8 cellular contexts compared by ENCODE assay signal in genomic region chr7:106425017-106425719, GRCh38.
DNase-seq lines count a peak whose midpoint lies in the region; ATAC-seq and TF ChIP-seq lines count a peak whose summit lies in the region.

No MANE protein-coding gene starts in this region.

- in situ Hi-C loops in SK-MEL-5 (cut with HindIII; ENCODE audit: low pct_unique_long_range_greater_than_20kb, low sequenced_read_pairs) (no loop called here), astrocyte of the cerebellum (cut with HindIII; ENCODE audit: low sequenced_read_pairs) (no loop called here)

- H3K27ac ChIP-seq in C4-2B = peak overlapping the region; percentile 42

- no peak for TF ChIP-seq CTCF in C4-2B (conservative IDR thresholded peaks at IDR 0.05)
- TF ChIP-seq CTCF in astrocyte of the cerebellum (IDR thresholded peaks at IDR 0.05; ENCODE audit: low read depth, low read length, missing control alignments) = no peak

- H3K4me3 ChIP-seq in astrocyte of the cerebellum (ENCODE audit: low read depth, low read length) = no peak overlapping the region

- intact Hi-C loops in left colon (cut with DNase I, micrococcal nuclease) = no loop called here

- DNase-seq in SK-MEL-5 (ENCODE audit: low read depth, low spot score) (peak; percentile 99), astrocyte of the cerebellum (ENCODE audit: low read depth) (peak; percentile 99), left colon (peak; percentile 28 to 69), cerebellar nuclear complex (lab: John Stamatoyannopoulos, UW) (no peak)
- peak; percentile 36 to 53 (median 50) for DNase-seq in stimulated activated CD4-positive, alpha-beta T cell treated with anti-CD3 and anti-CD28 coated beads, TNF-alpha, amount 100 ng/mL, for 4 hours (ENCODE audit: low read depth in 3 of 3)

- ATAC-seq in GM19324 (IDR thresholded peaks at IDR 0.05; ENCODE audit: low FRiP score, unreplicated experiment) = peak; percentile 61
- ATAC-seq in HG03378 (IDR thresholded peaks at IDR 0.05; ENCODE audit: unreplicated experiment) = peak; percentile 93
- peak; percentile 67 for ATAC-seq in left colon

Comparison
In these comparisons a context has a peak if more than half of its experiments do, and no peak if none do; other contexts are left out.
1. DNase-seq: peak in SK-MEL-5 (single experiment), astrocyte of the cerebellum (single experiment), left colon (2 of 2) and stimulated activated CD4-positive, alpha-beta T cell treated with anti-CD3 and anti-CD28 coated beads, TNF-alpha, amount 100 ng/mL, for 4 hours (3 of 3); none in cerebellar nuclear complex (0 of 2).
2. Peak in every context shown above with its lines, with median percentiles within 50 percentile points of each other: ATAC-seq.